ENCODE assay signal across 24 cellular contexts in genomic region chr9:68455436-68455835, GRCh38.
DNase-seq lines count a peak whose midpoint lies in the region; ATAC-seq lines count a peak whose summit lies in the region.
"Had no signal": no experiment of that assay in that cellular context is flagged by ENCODE, and none has a peak within 500 bp of the region (broad histone marks: within the 10 kb centered on the region; RNA-seq: fewer than 3 reads in every experiment).

No MANE protein-coding gene starts in this region.

- no peak overlapping the region for H3K4me3 ChIP-seq in rectal smooth muscle tissue (ENCODE audit: low read length)
- H3K4me3 ChIP-seq: BLaER1, body of pancreas, tibial artery had no signal

- peaks cover 51% of the 10 kb centered on the region for H3K4me1 ChIP-seq in rectal smooth muscle tissue (ENCODE audit: control insufficient read depth, insufficient read depth, low read length)
- H3K4me1 ChIP-seq: body of pancreas had no signal

- H3K36me3 ChIP-seq in rectal smooth muscle tissue (ENCODE audit: control insufficient read depth, insufficient read depth, low read length), result no peaks in the 10 kb centered on the region
- H3K36me3 ChIP-seq: BLaER1, WERI-Rb-1 had no signal

- peak overlapping the region; percentile 86 for H3K27ac ChIP-seq in rectal smooth muscle tissue (ENCODE audit: low read depth, low read length)
- H3K27ac ChIP-seq: BLaER1, body of pancreas, epithelial cell of prostate, WERI-Rb-1 had no signal

- no peak for ATAC-seq in GM18519 (IDR thresholded peaks at IDR 0.05; ENCODE audit: low FRiP score, unreplicated experiment)
- ATAC-seq: activated naive CD8-positive, alpha-beta T cell treated with anti-CD3 and anti-CD28 coated beads, Interleukin-2, amount 50 U/mL, for 24 hours; body of pancreas; stimulated activated naive CD8-positive, alpha-beta T cell treated with anti-CD3 and anti-CD28 coated beads, Interleukin-15, Interleukin-2, amounts not matched to agents 100 U/mL and 50 U/mL, for 24 hours had no signal

- no peaks in the 10 kb centered on the region for H3K27me3 ChIP-seq in rectal smooth muscle tissue (ENCODE audit: control insufficient read depth, insufficient read depth, low read length)
- H3K27me3 ChIP-seq: BLaER1, body of pancreas, tibial artery had no signal

- DNase-seq in DMS 273 treated with DMSO at 0.1 percent for 48 hours (lab: John Stamatoyannopoulos, UW) (peak; percentile 50), NCI-H1694 (lab: John Stamatoyannopoulos, UW) (peak; percentile 71), cerebellum (ENCODE audit: low spot score) (peak; percentile 65), hypothalamus (lab: John Stamatoyannopoulos, UW) (no peak)
- DNase-seq in stimulated activated naive CD4-positive, alpha-beta T cell (lab: John Stamatoyannopoulos, UW), result no peak
- DNase-seq: activated CD4-positive, alpha-beta T cell treated with anti-CD3 and anti-CD28 coated beads for 48 hours; activated gamma-delta T cell treated with Interleukin-2 at 50 U/mL for 16 hours; activated naive CD8-positive, alpha-beta T cell treated with anti-CD3 and anti-CD28 coated beads, Interleukin-2, amount 50 U/mL, for 24 hours; activated T-cell treated with anti-CD3 and anti-CD28 coated beads, Interleukin-2, amount 50 U/mL, for 1 hour; body of pancreas; DMS79 treated with DMSO at 0.1 percent for 48 hours; effector CD4-positive, alpha-beta T cell; HCEC 1CT; naive B cell; NCI-H524; SHP77 treated with DMSO at 0.1 percent for 48 hours; stimulated activated naive CD8-positive, alpha-beta T cell treated with anti-CD3 and anti-CD28 coated beads, Interleukin-15, Interleukin-2, amounts not matched to agents 100 U/mL and 50 U/mL, for 24 hours; T-helper 9 cell; tibial artery; WERI-Rb-1 had no signal

- no peak overlapping the region for H3K9ac ChIP-seq in rectal smooth muscle tissue (ENCODE audit: low read length)
- H3K9ac ChIP-seq: BLaER1 had no signal

Comparison
In these comparisons a context has a peak if more than half of its experiments do, and no peak if none do; other contexts are left out.
1. DNase-seq: peak in DMS 273 treated with DMSO at 0.1 percent for 48 hours (single experiment), NCI-H1694 (single experiment) and cerebellum (single experiment); none in stimulated activated naive CD4-positive, alpha-beta T cell (0 of 6) and hypothalamus (0 of 51).